In the genomic region with DNA sequence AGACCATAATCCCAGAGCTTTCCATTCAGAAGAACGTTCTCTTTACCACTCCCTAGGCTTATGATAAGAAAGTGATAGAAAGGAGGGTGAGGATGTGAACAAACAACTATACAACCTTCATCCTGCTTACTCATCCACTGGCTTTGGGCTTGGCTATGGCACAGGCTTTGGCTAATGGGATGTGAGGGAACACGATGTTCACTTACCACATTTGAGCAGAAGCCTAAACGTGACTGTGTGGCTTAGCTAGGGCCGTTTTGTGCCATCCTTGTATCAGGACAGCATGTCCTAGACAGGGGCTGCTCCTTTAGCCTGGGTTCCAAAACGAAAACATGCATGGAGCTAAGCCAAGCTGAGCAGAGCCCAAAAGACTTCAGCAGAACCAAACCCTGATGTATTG, we compare ENCODE assay signal across 34 cellular contexts.
DNase-seq lines count a peak whose midpoint lies in the region; ATAC-seq and TF ChIP-seq lines count a peak whose summit lies in the region.
"Had no signal": no experiment of that assay in that cellular context is flagged by ENCODE, and none has a peak within 500 bp of the region (broad histone marks: within the 10 kb centered on the region; RNA-seq: fewer than 3 reads in every experiment).

No MANE protein-coding gene starts in this region.

- H3K36me3 ChIP-seq in breast epithelium = no peaks in the 10 kb centered on the region
- no peaks in the 10 kb centered on the region for H3K36me3 ChIP-seq in aorta (ENCODE audit: control insufficient read depth in 1 of 2, insufficient read depth in 2 of 2, low read length in 1 of 2)
- H3K36me3 ChIP-seq: gastroesophageal sphincter, upper lobe of right lung had no signal

- H3K27me3 ChIP-seq in breast epithelium (no peaks in the 10 kb centered on the region), aorta (ENCODE audit: control insufficient read depth in 1 of 2, insufficient read depth in 2 of 2, low read length in 1 of 2) (no peaks in the 10 kb centered on the region)
- H3K27me3 ChIP-seq: dorsolateral prefrontal cortex, gastroesophageal sphincter, upper lobe of right lung had no signal

- ATAC-seq in omental fat pad (ENCODE audit: low FRiP score) = peak; percentile 14
- ATAC-seq in aorta (ENCODE audit: low FRiP score) = peak; percentile 38
- no peak for ATAC-seq in stimulated activated effector memory CD8-positive, alpha-beta T cell treated with anti-CD3 and anti-CD28 coated beads, Interleukin-12 subunit alpha, Interleukin-12 subunit beta, amount 100 ng/mL, for 72 hours
- ATAC-seq in HG02840 (IDR thresholded peaks at IDR 0.05; ENCODE audit: low FRiP score, unreplicated experiment) = no peak
- no peak for ATAC-seq in HG02763 (IDR thresholded peaks at IDR 0.05; ENCODE audit: unreplicated experiment)
- ATAC-seq: activated T-cell treated with anti-CD3 and anti-CD28 coated beads, Interleukin-2, amount 50 U/mL, for 72 hours; gastroesophageal sphincter; left colon; Panc1; right cardiac atrium; upper lobe of right lung had no signal

- CTCF ChIA-PET in MCF 10A (lab: Yijun Ruan, JAX) = interaction anchor here (0.8 to 1.6 kb wide), 3 partner anchors 62 to 203 kb away, joined by 3 to 5 read pairs (median 3); no protein-coding TSS in a partner anchor

- no peaks in the 10 kb centered on the region for H3K27me3 Mint-ChIP-seq in MCF 10A (ENCODE audit: insufficient read depth, unreplicated experiment)
- H3K27me3 Mint-ChIP-seq: activated CD4-positive, alpha-beta memory T cell treated with anti-CD3 and anti-CD28 coated beads for 36 hours had no signal

- no peak for TF ChIP-seq POLR2A in breast epithelium (IDR thresholded peaks at IDR 0.05)

- peak; percentile 75 for DNase-seq in MCF 10A (ENCODE audit: unreplicated experiment)
- no peak for DNase-seq in breast epithelium (ENCODE audit: low spot score in 2 of 2)
- DNase-seq in fibroblast of mammary gland (ENCODE audit: low read depth) = peak; percentile 76
- no peak for DNase-seq in omental fat pad (ENCODE audit: low spot score)
- DNase-seq in aorta = no peak
- no peak for DNase-seq in stimulated activated effector memory CD8-positive, alpha-beta T cell treated with anti-CD3 and anti-CD28 coated beads, Interleukin-12 subunit alpha, Interleukin-12 subunit beta, amount 100 ng/mL, for 72 hours (ENCODE audit: low spot score in 2 of 2)
- DNase-seq: activated CD4-positive, alpha-beta memory T cell treated with anti-CD3 and anti-CD28 coated beads for 36 hours; activated CD4-positive, CD25-positive, alpha-beta regulatory T cell treated with anti-CD3 and anti-CD28 coated beads, Interleukin-2, amount 50 U/mL, for 72 hours; activated T-cell treated with anti-CD3 and anti-CD28 coated beads, Interleukin-2, amount 50 U/mL, for 72 hours; Caco-2; DMS53; HFFc6; immature natural killer cell; left colon; NCI-H1417 treated with DMSO at 0.1 percent for 48 hours; NCI-H2029 treated with DMSO at 0.1 percent for 48 hours; NCI-H526 treated with DMSO at 0.1 percent for 48 hours; posterior cingulate gyrus; right cardiac atrium; SHP77 treated with DMSO at 0.1 percent for 48 hours; stimulated activated CD4-positive, alpha-beta T cell treated with anti-CD3 and anti-CD28 coated beads, Interleukin-4, amount 100 ng/mL, for 4 hours; T-helper 2 cell; upper lobe of right lung had no signal

- H3K4me3 Mint-ChIP-seq in MCF 10A (ENCODE audit: unreplicated experiment) = peak overlapping the region; percentile 70
- H3K4me3 Mint-ChIP-seq in stimulated activated effector memory CD8-positive, alpha-beta T cell treated with anti-CD3 and anti-CD28 coated beads, Interleukin-12 subunit alpha, Interleukin-12 subunit beta, amount 100 ng/mL, for 72 hours = no peak overlapping the region
- H3K4me3 Mint-ChIP-seq: activated CD4-positive, alpha-beta memory T cell treated with anti-CD3 and anti-CD28 coated beads for 36 hours; activated T-cell treated with anti-CD3 and anti-CD28 coated beads, Interleukin-2, amount 50 U/mL, for 72 hours; CD14-positive monocyte; HFFc6; immature natural killer cell; memory B cell; neural crest cell had no signal

- no peak for TF ChIP-seq CTCF in MCF 10A (IDR thresholded peaks at IDR 0.05; ENCODE audit: unreplicated experiment)
- TF ChIP-seq CTCF in breast epithelium (IDR thresholded peaks at IDR 0.05) = no peak
- no peak for TF ChIP-seq CTCF in fibroblast of mammary gland (conservative IDR thresholded peaks at IDR 0.05; ENCODE audit: control insufficient read depth, insufficient read depth, low read depth, low read length)
- TF ChIP-seq CTCF in omental fat pad (IDR thresholded peaks at IDR 0.05) = no peak

- POLR2A ChIA-PET in MCF 10A (lab: Yijun Ruan, JAX) = interaction anchor here (0.7 to 8.3 kb wide), 11 partner anchors 10 to 223 kb away, joined by 3 to 137 read pairs (median 6); a partner anchor contains a TSS

- H3K9me3 Mint-ChIP-seq in MCF 10A (ENCODE audit: unreplicated experiment) = peaks cover 19% of the 10 kb centered on the region
- no peaks in the 10 kb centered on the region for H3K9me3 Mint-ChIP-seq in stimulated activated effector memory CD8-positive, alpha-beta T cell treated with anti-CD3 and anti-CD28 coated beads, Interleukin-12 subunit alpha, Interleukin-12 subunit beta, amount 100 ng/mL, for 72 hours
- H3K9me3 Mint-ChIP-seq: activated CD4-positive, alpha-beta memory T cell treated with anti-CD3 and anti-CD28 coated beads for 36 hours had no signal

- intact Hi-C loops in MCF 10A (cut with micrococcal nuclease) (loop anchor here (5.0 kb wide), 2 partner anchors 63 to 213 kb away; a partner anchor contains a TSS), breast epithelium (cut with DNase I; ENCODE audit: low total_unique reads) (no loop called here), aorta (cut with DNase I) (loop anchor here in 1 of 2 donors (10.0 kb wide), 1 partner anchor 190 kb away; no protein-coding TSS in a partner anchor)

- H3K4me1 Mint-ChIP-seq in MCF 10A (ENCODE audit: insufficient read depth, unreplicated experiment) = peaks cover 67% of the 10 kb centered on the region
- no peaks in the 10 kb centered on the region for H3K4me1 Mint-ChIP-seq in stimulated activated effector memory CD8-positive, alpha-beta T cell treated with anti-CD3 and anti-CD28 coated beads, Interleukin-12 subunit alpha, Interleukin-12 subunit beta, amount 100 ng/mL, for 72 hours
- H3K4me1 Mint-ChIP-seq: immature natural killer cell, memory B cell, neural crest cell had no signal

- H3K4me1 ChIP-seq in breast epithelium = no peaks in the 10 kb centered on the region
- peaks cover 0 to 2% of the 10 kb centered on the region in 2 donors for H3K4me1 ChIP-seq in aorta (ENCODE audit: control insufficient read depth in 1 of 2, insufficient read depth in 2 of 2, low read length in 2 of 2)
- H3K4me1 ChIP-seq: Caco-2, gastroesophageal sphincter, upper lobe of right lung had no signal

- H3K27ac ChIP-seq in breast epithelium (no peak overlapping the region), aorta (ENCODE audit: low read depth in 1 of 2, low read length in 2 of 2) (no peak overlapping the region)
- H3K27ac ChIP-seq: 22Rv1, gastroesophageal sphincter, HL-60, KMS-11, upper lobe of right lung had no signal

- H3K9me3 ChIP-seq in breast epithelium (peaks cover 0 to 6% of the 10 kb centered on the region in 2 donors), aorta (ENCODE audit: control insufficient read depth, low read length) (no peaks in the 10 kb centered on the region)
- H3K9me3 ChIP-seq: upper lobe of right lung had no signal

- H3K27ac Mint-ChIP-seq in MCF 10A (ENCODE audit: low read depth, unreplicated experiment) = peak overlapping the region; percentile 98
- H3K27ac Mint-ChIP-seq in stimulated activated effector memory CD8-positive, alpha-beta T cell treated with anti-CD3 and anti-CD28 coated beads, Interleukin-12 subunit alpha, Interleukin-12 subunit beta, amount 100 ng/mL, for 72 hours = no peak overlapping the region
- H3K27ac Mint-ChIP-seq: activated CD4-positive, alpha-beta memory T cell treated with anti-CD3 and anti-CD28 coated beads for 36 hours; activated T-cell treated with anti-CD3 and anti-CD28 coated beads, Interleukin-2, amount 50 U/mL, for 72 hours; HFFc6; immature natural killer cell; memory B cell had no signal

- peaks cover 27% of the 10 kb centered on the region for H3K36me3 Mint-ChIP-seq in MCF 10A (ENCODE audit: insufficient read depth, unreplicated experiment)
- H3K36me3 Mint-ChIP-seq in stimulated activated effector memory CD8-positive, alpha-beta T cell treated with anti-CD3 and anti-CD28 coated beads, Interleukin-12 subunit alpha, Interleukin-12 subunit beta, amount 100 ng/mL, for 72 hours = no peaks in the 10 kb centered on the region
- H3K36me3 Mint-ChIP-seq: activated CD4-positive, alpha-beta memory T cell treated with anti-CD3 and anti-CD28 coated beads for 36 hours; CD14-positive monocyte; immature natural killer cell; memory B cell had no signal

- BruUV-seq in MCF 10A (replicated peaks; lab: Mats Ljungman, UMichigan) = no TSS peak

- H3K4me3 ChIP-seq in breast epithelium (no peak overlapping the region), fibroblast of mammary gland (ENCODE audit: control insufficient read depth, low read depth, low read length) (no peak overlapping the region), aorta (ENCODE audit: low read length in 2 of 2) (no peak overlapping the region)
- H3K4me3 ChIP-seq: dorsolateral prefrontal cortex, gastroesophageal sphincter, upper lobe of right lung had no signal

- 58 to 75% methylated on average over 5 of the region's 5 CpGs for WGBS in aorta, 2 donors

Comparison
In these comparisons a context has a peak if more than half of its experiments do, and no peak if none do; other contexts are left out.
1. DNase-seq: peak in MCF 10A (single experiment) and fibroblast of mammary gland (single experiment); none in breast epithelium (0 of 2), omental fat pad (single experiment), aorta (0 of 2) and stimulated activated effector memory CD8-positive, alpha-beta T cell treated with anti-CD3 and anti-CD28 coated beads, Interleukin-12 subunit alpha, Interleukin-12 subunit beta, amount 100 ng/mL, for 72 hours (0 of 2).
2. ATAC-seq: peak in omental fat pad (single experiment) and aorta (single experiment); none in stimulated activated effector memory CD8-positive, alpha-beta T cell treated with anti-CD3 and anti-CD28 coated beads, Interleukin-12 subunit alpha, Interleukin-12 subunit beta, amount 100 ng/mL, for 72 hours (single experiment), HG02840 (single experiment) and HG02763 (single experiment).